In genomic region chr17:47076171-47076570, GRCh38 we compare ENCODE assay signal across 24 cellular contexts.
A peak's percentile ranks its signal among the peaks of the same experiment; 100 is the strongest.
DNase-seq lines count a peak whose midpoint lies in the region; ATAC-seq and TF ChIP-seq lines count a peak whose summit lies in the region.
"Had no signal": no experiment of that assay in that cellular context is flagged by ENCODE, and none has a peak within 500 bp of the region (broad histone marks: within the 10 kb centered on the region; RNA-seq: fewer than 3 reads in every experiment).

No MANE protein-coding gene starts in this region.

- peaks cover 13 to 43% of the 10 kb centered on the region in 2 experiments for H3K79me1 ChIP-seq in IMR-90 (ENCODE audit: low read depth in 1 of 2, low read length in 2 of 2)

- H2BK15ac ChIP-seq in IMR-90 (ENCODE audit: low read depth, low read length) = no peak overlapping the region

- no peak overlapping the region for H3K23ac ChIP-seq in IMR-90 (ENCODE audit: low read depth, low read length)

- H3K18ac ChIP-seq in IMR-90 (ENCODE audit: low read depth, low read length) = no peak overlapping the region

- H3K4me1 ChIP-seq in IMR-90 (ENCODE audit: control insufficient read depth, insufficient read depth, low read length) (peaks cover 3% of the 10 kb centered on the region), Caco-2 (no peaks in the 10 kb centered on the region)

- no peak overlapping the region for H2AK9ac ChIP-seq in IMR-90 (replicated peaks; ENCODE audit: low read depth, low read length, poor library complexity)

- no peak overlapping the region for H2BK20ac ChIP-seq in IMR-90 (ENCODE audit: low read depth, low read length)

- H4K91ac ChIP-seq in IMR-90 (ENCODE audit: insufficient read depth, low read depth, low read length) = no peak overlapping the region

- H3K9me3 ChIP-seq in IMR-90 (ENCODE audit: control insufficient read depth, insufficient read depth, low read length) = no peaks in the 10 kb centered on the region
- no peaks in the 10 kb centered on the region for H3K9me3 ChIP-seq in Caco-2

- peaks cover 8% of the 10 kb centered on the region; the same call in 1 of the 2 replicates for H3K9me1 ChIP-seq in IMR-90 (ENCODE audit: insufficient read depth, low read length)

- H2BK120ac ChIP-seq in IMR-90 (ENCODE audit: low read depth, low read length) = no peak overlapping the region

- H3K4me1 Mint-ChIP-seq in activated CD4-positive, alpha-beta memory T cell treated with anti-CD3 and anti-CD28 coated beads for 36 hours (ENCODE audit: low read depth) = peaks cover 13% of the 10 kb centered on the region
- H3K4me1 Mint-ChIP-seq in Caco-2 (ENCODE audit: low read depth, unreplicated experiment) = no peaks in the 10 kb centered on the region

- H3K27ac ChIP-seq in IMR-90 (ENCODE audit: insufficient read depth, low read length) = no peak overlapping the region
- H3K27ac ChIP-seq: 22Rv1, C4-2B, RWPE1 had no signal

- no peak overlapping the region for H3K27ac Mint-ChIP-seq in activated CD4-positive, alpha-beta memory T cell treated with anti-CD3 and anti-CD28 coated beads for 36 hours
- H3K27ac Mint-ChIP-seq in Caco-2 (ENCODE audit: unreplicated experiment) = no peak overlapping the region
- H3K27ac Mint-ChIP-seq: CD8-positive, alpha-beta memory T cell had no signal

- TF ChIP-seq CTCF in AG09319 (IDR thresholded peaks at IDR 0.05; ENCODE audit: low read depth, low read length) (no peak), IMR-90 (conservative IDR thresholded peaks at IDR 0.05; ENCODE audit: low read depth, low read length) (no peak), cardiac fibroblast (IDR thresholded peaks at IDR 0.05; ENCODE audit: low read depth, low read length) (no peak), Caco-2 (IDR thresholded peaks at IDR 0.05; ENCODE audit: insufficient read depth in 1 of 2, low read depth in 1 of 2, low read length in 1 of 2, severe bottlenecking in 1 of 2, unreplicated experiment in 1 of 2) (no peak)

- in situ Hi-C loops in IMR-90 (cut with MboI; ENCODE audit: low sequenced_read_pairs) = no loop called here

- no peaks in the 10 kb centered on the region for H4K20me1 ChIP-seq in IMR-90 (ENCODE audit: insufficient read depth, low read length)

- no peak overlapping the region for H2AFZ ChIP-seq in IMR-90 (replicated peaks; ENCODE audit: low read length, poor library complexity)

- H2AK5ac ChIP-seq in IMR-90 (ENCODE audit: low read depth, low read length) = no peak overlapping the region

- H3K4me3 ChIP-seq in IMR-90 (ENCODE audit: insufficient read depth, low read depth, low read length) (no peak overlapping the region), cardiac fibroblast (replicated peaks in 1 of 2; ENCODE audit: low read depth in 2 of 2, low read length in 2 of 2) (no peak overlapping the region), Caco-2 (ENCODE audit: low read depth, low read length) (no peak overlapping the region)
- H3K4me3 ChIP-seq: GM12878 had no signal

- BruUV-seq in IMR-90 (replicated peaks; lab: Mats Ljungman, UMichigan) = no TSS peak
- no TSS peak for BruUV-seq in Caco-2 (replicated peaks; lab: Mats Ljungman, UMichigan)

- TF ChIP-seq POLR2A in IMR-90 (IDR thresholded peaks at IDR 0.05; ENCODE audit: low read depth, low read length) = no peak

- no peak overlapping the region for H3K9ac ChIP-seq in IMR-90 (ENCODE audit: low read depth, low read length)

- no peak overlapping the region for H2BK5ac ChIP-seq in IMR-90 (ENCODE audit: low read depth, low read length, poor library complexity, severe bottlenecking)

- no peak overlapping the region for H3K56ac ChIP-seq in IMR-90 (ENCODE audit: extremely low read depth, insufficient read depth, low read length)

- POLR2A ChIA-PET in IMR-90 (lab: Charles Lee; ENCODE audit: unreplicated experiment) = no interaction called here
- POLR2A ChIA-PET in activated CD4-positive, alpha-beta memory T cell treated with anti-CD3 and anti-CD28 coated beads for 36 hours (lab: Charles Lee) = interaction anchor here (1.2 kb wide), 1 partner anchor 13 kb away, joined by 4 read pairs; no protein-coding TSS in a partner anchor
- POLR2A ChIA-PET in Caco-2 (lab: Charles Lee) = no interaction called here

- no peak overlapping the region for H4K5ac ChIP-seq in IMR-90 (ENCODE audit: low read depth, low read length)

- intact Hi-C loops in IMR-90 (cut with micrococcal nuclease) = no loop called here
- intact Hi-C loops in activated CD4-positive, alpha-beta memory T cell treated with anti-CD3 and anti-CD28 coated beads for 36 hours (cut with micrococcal nuclease) = no loop called here
- intact Hi-C loops in Caco-2 (cut with micrococcal nuclease; ENCODE audit: unreplicated experiment) = no loop called here

- H3K36me3 ChIP-seq in IMR-90 (ENCODE audit: control insufficient read depth, insufficient read depth, low read length) = no peaks in the 10 kb centered on the region
- H3K36me3 ChIP-seq in Caco-2 (ENCODE audit: control insufficient read depth, insufficient read depth, low read length) = no peaks in the 10 kb centered on the region

- DNase-seq in AG09319 (ENCODE audit: extremely low read depth, low read depth) (peak; percentile 62), IMR-90 (peak; percentile 73), cardiac fibroblast (ENCODE audit: low read depth in 2 of 2) (peak; percentile 3 to 13), fibroblast of peridontal ligament (ENCODE audit: extremely low read depth) (peak; percentile 85), cerebellar nuclear complex (lab: John Stamatoyannopoulos, UW) (no peak), HuH-7.5 (ENCODE audit: low spot score) (no peak), Caco-2 (no peak)
- no peak for DNase-seq in activated CD4-positive, alpha-beta memory T cell treated with anti-CD3 and anti-CD28 coated beads for 36 hours
- DNase-seq: ACHN; CD8-positive, alpha-beta memory T cell; GOT3; HCEC 1CT; Karpas-422; MV-4-11; NCI-H1105 treated with DMSO at 0.1 percent for 48 hours; NCI-H2029 treated with DMSO at 0.1 percent for 48 hours; NCI-H226; NCI-H510A treated with DMSO at 0.1 percent for 48 hours; NCI-H748 treated with DMSO at 0.1 percent for 48 hours; SIG-M5 had no signal

- CTCF ChIA-PET in IMR-90 (lab: Yijun Ruan, JAX) = no interaction called here
- CTCF ChIA-PET in activated CD4-positive, alpha-beta memory T cell treated with anti-CD3 and anti-CD28 coated beads for 36 hours (lab: Charles Lee) = no interaction called here
- CTCF ChIA-PET in Caco-2 (lab: Charles Lee) = no interaction called here

- no peaks in the 10 kb centered on the region for H3K27me3 Mint-ChIP-seq in activated CD4-positive, alpha-beta memory T cell treated with anti-CD3 and anti-CD28 coated beads for 36 hours
- no peaks in the 10 kb centered on the region for H3K27me3 Mint-ChIP-seq in Caco-2 (ENCODE audit: insufficient read depth, unreplicated experiment)
- H3K27me3 Mint-ChIP-seq: CD8-positive, alpha-beta memory T cell had no signal

- H3K4me2 ChIP-seq in IMR-90 (ENCODE audit: low read depth, low read length) = no peak overlapping the region

- dilution Hi-C loops in IMR-90 (cut with HindIII; ENCODE audit: low sequenced_read_pairs, unreplicated experiment) = no loop called here

- H3K9me3 Mint-ChIP-seq in activated CD4-positive, alpha-beta memory T cell treated with anti-CD3 and anti-CD28 coated beads for 36 hours = no peaks in the 10 kb centered on the region
- H3K9me3 Mint-ChIP-seq in Caco-2 (ENCODE audit: unreplicated experiment) = no peaks in the 10 kb centered on the region
- H3K9me3 Mint-ChIP-seq: CD8-positive, alpha-beta memory T cell had no signal

- H3K27me3 ChIP-seq in IMR-90 (ENCODE audit: control insufficient read depth, insufficient read depth, low read length) (no peaks in the 10 kb centered on the region), Caco-2 (replicated peaks; ENCODE audit: control insufficient read depth, insufficient read depth, low read length) (no peaks in the 10 kb centered on the region)

- no peak overlapping the region for H3K14ac ChIP-seq in IMR-90 (replicated peaks; ENCODE audit: low read depth, low read length)

- no peak overlapping the region for H3K4ac ChIP-seq in IMR-90 (ENCODE audit: low read depth, low read length)

- no peak for TF ChIP-seq RAD21 in IMR-90 (IDR thresholded peaks at IDR 0.05; ENCODE audit: low read length)

- no CpG with 5 or more reads among the region's 1 CpG for WGBS in IMR-90 (ENCODE audit: extremely low coverage in 2 of 2, insufficient read length in 1 of 2), 2 experiments

- no peak overlapping the region for H3K4me3 Mint-ChIP-seq in activated CD4-positive, alpha-beta memory T cell treated with anti-CD3 and anti-CD28 coated beads for 36 hours
- no peak overlapping the region for H3K4me3 Mint-ChIP-seq in Caco-2 (ENCODE audit: unreplicated experiment)
- H3K4me3 Mint-ChIP-seq: CD8-positive, alpha-beta memory T cell had no signal

- no peak overlapping the region for H4K8ac ChIP-seq in IMR-90 (ENCODE audit: low read depth in 2 of 2, low read length in 2 of 2)

- peaks cover 1% of the 10 kb centered on the region for H3K36me3 Mint-ChIP-seq in activated CD4-positive, alpha-beta memory T cell treated with anti-CD3 and anti-CD28 coated beads for 36 hours
- H3K36me3 Mint-ChIP-seq in Caco-2 (ENCODE audit: insufficient read depth, unreplicated experiment) = peaks cover 6% of the 10 kb centered on the region

- no peak for ATAC-seq in IMR-90 (ENCODE audit: low read depth)
- ATAC-seq: GM12878 had no signal

TF ChIP-seq in IMR-90, 13 proteins besides CTCF, POLR2A, EP300 and RAD21 (continues in another document):
- TF ChIP-seq ELK1 (IDR thresholded peaks at IDR 0.05; ENCODE audit: borderline replicate concordance, low read depth, low read length) (no peak), CHD1 (IDR thresholded peaks at IDR 0.05; ENCODE audit: low read depth, low read length) (no peak), RCOR1 (IDR thresholded peaks at IDR 0.05; ENCODE audit: insufficient replicate concordance, low read length) (no peak), SMC3 (IDR thresholded peaks at IDR 0.05; ENCODE audit: low read depth, low read length) (no peak), USF2 (IDR thresholded peaks at IDR 0.05; ENCODE audit: low read depth, low read length) (no peak), CEBPB (IDR thresholded peaks at IDR 0.05; ENCODE audit: low read depth, low read length) (no peak), MAZ (IDR thresholded peaks at IDR 0.05; ENCODE audit: borderline replicate concordance, low read depth, low read length) (no peak)

Comparison
In these comparisons a context has a peak if more than half of its experiments do, and no peak if none do; other contexts are left out.
1. DNase-seq: peak in AG09319 (single experiment), IMR-90 (single experiment), cardiac fibroblast (2 of 2) and fibroblast of peridontal ligament (single experiment); none in cerebellar nuclear complex (0 of 2), HuH-7.5 (single experiment), activated CD4-positive, alpha-beta memory T cell treated with anti-CD3 and anti-CD28 coated beads for 36 hours (single experiment) and Caco-2 (0 of 2).